16 cellular contexts compared by ENCODE assay signal in the genomic region with DNA sequence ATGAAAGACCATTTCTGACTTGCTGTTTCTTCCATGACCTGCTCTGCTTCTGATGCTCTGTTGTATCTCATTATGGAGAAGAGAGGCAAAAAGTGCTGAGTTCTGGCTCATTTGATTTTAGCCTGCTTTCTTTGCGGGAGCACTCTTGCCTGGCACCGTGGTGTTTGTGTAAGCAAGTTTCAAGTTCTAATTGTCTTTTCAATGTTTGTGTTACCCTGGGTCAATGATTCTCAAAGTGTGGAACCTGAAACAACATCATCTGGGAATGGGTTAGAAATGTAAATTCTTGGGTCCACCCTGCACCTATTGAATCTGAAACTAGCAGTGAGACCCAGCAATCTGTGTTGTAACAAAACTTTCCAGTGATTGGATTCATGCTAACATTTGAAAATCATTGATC. TPM values are rescaled to one million over a fixed set of nuclear protein-coding genes. Genes with fewer than 3 reads are reported as not detected.
DNase-seq lines count a peak whose midpoint lies in the region; ATAC-seq and TF ChIP-seq lines count a peak whose summit lies in the region.
"Had no signal": no experiment of that assay in that cellular context is flagged by ENCODE, and none has a peak within 500 bp of the region (broad histone marks: within the 10 kb centered on the region; RNA-seq: fewer than 3 reads in every experiment).

No MANE protein-coding gene starts in this region.

- peaks cover 56% of the 10 kb centered on the region for H3K4me1 ChIP-seq in Loucy (ENCODE audit: insufficient read depth, low read length, poor library complexity, severe bottlenecking)
- H3K4me1 ChIP-seq in adrenal gland (replicated peaks in 1 of 2): peaks cover 20 to 31% of the 10 kb centered on the region in 2 donors

- no peaks in the 10 kb centered on the region for H4K20me1 ChIP-seq in Loucy (ENCODE audit: insufficient read depth, low read length, poor library complexity, severe bottlenecking)

- H3K4me3 ChIP-seq in Loucy (ENCODE audit: low read length, poor library complexity, severe bottlenecking) (no peak overlapping the region), adrenal gland (no peak overlapping the region)
- H3K4me3 ChIP-seq: cardiac muscle cell had no signal

- no peak overlapping the region for H3K27ac ChIP-seq in adrenal gland
- H3K27ac ChIP-seq: cardiac muscle cell had no signal

- ATAC-seq in GM18870 (IDR thresholded peaks at IDR 0.05; ENCODE audit: unreplicated experiment) (peak; percentile 28), GM21528 (IDR thresholded peaks at IDR 0.05; ENCODE audit: low FRiP score, unreplicated experiment) (peak; percentile 24)
- ATAC-seq in activated T-cell treated with anti-CD3 and anti-CD28 coated beads, Interleukin-2, amount 50 U/mL, for 4 hours: no peak
- ATAC-seq: activated naive CD8-positive, alpha-beta T cell treated with anti-CD3 and anti-CD28 coated beads, Interleukin-2, amount 50 U/mL, for 24 hours; effector memory CD8-positive, alpha-beta T cell; left colon had no signal

- H3K27me3 Mint-ChIP-seq in activated T-cell treated with anti-CD3 and anti-CD28 coated beads, Interleukin-2, amount 50 U/mL, for 4 hours (ENCODE audit: low read depth): no peaks in the 10 kb centered on the region
- H3K27me3 Mint-ChIP-seq: activated naive CD8-positive, alpha-beta T cell treated with anti-CD3 and anti-CD28 coated beads, Interleukin-2, amount 50 U/mL, for 24 hours; activated T-cell treated with anti-CD3 and anti-CD28 coated beads, Interleukin-2, amount 50 U/mL, for 24 hours; effector memory CD8-positive, alpha-beta T cell had no signal

- no peaks in the 10 kb centered on the region for H3K27me3 ChIP-seq in Loucy (ENCODE audit: insufficient read depth, low read length, poor library complexity, severe bottlenecking)
- no peaks in the 10 kb centered on the region for H3K27me3 ChIP-seq in adrenal gland
- H3K27me3 ChIP-seq: cardiac muscle cell had no signal

- H3K9me2 ChIP-seq in Loucy (replicated peaks; ENCODE audit: low read depth, low read length): no peaks in the 10 kb centered on the region

- TF ChIP-seq POLR2A in adrenal gland (IDR thresholded peaks at IDR 0.05): no peak

- peaks cover 42% of the 10 kb centered on the region for H3K4me1 Mint-ChIP-seq in activated T-cell treated with anti-CD3 and anti-CD28 coated beads, Interleukin-2, amount 50 U/mL, for 4 hours (ENCODE audit: low read depth)

- no peaks in the 10 kb centered on the region for H3K9me3 Mint-ChIP-seq in activated T-cell treated with anti-CD3 and anti-CD28 coated beads, Interleukin-2, amount 50 U/mL, for 4 hours
- H3K9me3 Mint-ChIP-seq: activated naive CD8-positive, alpha-beta T cell treated with anti-CD3 and anti-CD28 coated beads, Interleukin-2, amount 50 U/mL, for 24 hours; activated T-cell treated with anti-CD3 and anti-CD28 coated beads, Interleukin-2, amount 50 U/mL, for 24 hours; effector memory CD8-positive, alpha-beta T cell had no signal

- intact Hi-C loops in adrenal gland (cut with DNase I): no loop called here

- H3K9me3 ChIP-seq in Loucy (ENCODE audit: insufficient read depth, low read depth, low read length) (no peaks in the 10 kb centered on the region), adrenal gland (replicated peaks in 1 of 3) (no peaks in the 10 kb centered on the region)

- H3K36me3 Mint-ChIP-seq in activated T-cell treated with anti-CD3 and anti-CD28 coated beads, Interleukin-2, amount 50 U/mL, for 4 hours (ENCODE audit: insufficient read depth): no peaks in the 10 kb centered on the region

- H3K4me3 Mint-ChIP-seq in activated T-cell treated with anti-CD3 and anti-CD28 coated beads, Interleukin-2, amount 50 U/mL, for 4 hours: no peak overlapping the region
- H3K4me3 Mint-ChIP-seq: activated naive CD8-positive, alpha-beta T cell treated with anti-CD3 and anti-CD28 coated beads, Interleukin-2, amount 50 U/mL, for 24 hours; activated T-cell treated with anti-CD3 and anti-CD28 coated beads, Interleukin-2, amount 50 U/mL, for 24 hours; effector memory CD8-positive, alpha-beta T cell had no signal

- H3K4me2 ChIP-seq in Loucy (ENCODE audit: low read depth, low read length, poor library complexity, severe bottlenecking): peak overlapping the region; percentile 40

- 83 to 92% (median 89%) methylated on average over 2 of the region's 2 CpGs for WGBS in adrenal gland, 4 donors

- H3K79me2 ChIP-seq in Loucy (ENCODE audit: insufficient read depth, low read length): peaks cover 33% of the 10 kb centered on the region

- peaks cover 21% of the 10 kb centered on the region for H3F3A ChIP-seq in Loucy (ENCODE audit: low read depth)

- DNase-seq in left kidney (ENCODE audit: low read depth, low spot score) (peak; percentile 64), adrenal gland (no peak), NCI-H2227 treated with DMSO at 0.1 percent for 48 hours (lab: John Stamatoyannopoulos, UW) (no peak)
- no peak for DNase-seq in activated T-cell treated with anti-CD3 and anti-CD28 coated beads, Interleukin-2, amount 50 U/mL, for 4 hours
- DNase-seq: activated CD4-positive, alpha-beta T cell treated with anti-CD3 and anti-CD28 coated beads for 48 hours; activated naive CD8-positive, alpha-beta T cell treated with anti-CD3 and anti-CD28 coated beads, Interleukin-2, amount 50 U/mL, for 24 hours; activated T-cell treated with anti-CD3 and anti-CD28 coated beads, Interleukin-2, amount 50 U/mL, for 24 hours; effector memory CD8-positive, alpha-beta T cell; left colon; NCI-H2081 treated with DMSO at 0.1 percent for 48 hours; small intestine; stimulated activated naive CD4-positive, alpha-beta T cell treated with Interleukin-2 at 50 U/mL for 16 hours had no signal

- H3K36me3 ChIP-seq in Loucy (ENCODE audit: insufficient read depth, low read length) (no peaks in the 10 kb centered on the region), adrenal gland (replicated peaks in 1 of 2) (no peaks in the 10 kb centered on the region)
- H3K36me3 ChIP-seq: cardiac muscle cell had no signal

- H3K9ac ChIP-seq in Loucy (ENCODE audit: low read depth, low read length, poor library complexity, severe bottlenecking): no peak overlapping the region

- TF ChIP-seq CTCF in Loucy (conservative IDR thresholded peaks at IDR 0.05; ENCODE audit: low read length) (no peak), adrenal gland (IDR thresholded peaks at IDR 0.05) (no peak)

- H2AFZ ChIP-seq in Loucy (ENCODE audit: low read length): no peak overlapping the region

RNA-seq across cellular contexts. Expression of gene PPP1R21, which starts 3.8 kb away (rescaled TPM):
- total RNA-seq in adrenal gland: 10 to 100 TPM; 17.5 to 49.8 (median 31.6) TPM
- 10 to 100 TPM; 18.7 to 51.1 (median 40.8) TPM for polyA plus RNA-seq in adrenal gland
- 10 to 100 TPM in 2 of 3 donors, 1 to 10 TPM in 1; 9.0 to 16.3 (median 11.8) TPM for total RNA-seq in activated T-cell treated with anti-CD3 and anti-CD28 coated beads, Interleukin-2, amount 50 U/mL, for 4 hours

Comparison
In these comparisons a context has a peak if more than half of its experiments do, and no peak if none do; other contexts are left out.
1. ATAC-seq: peak in GM18870 (single experiment) and GM21528 (single experiment); none in activated T-cell treated with anti-CD3 and anti-CD28 coated beads, Interleukin-2, amount 50 U/mL, for 4 hours (0 of 2).